Comparison of ENCODE assay signal across 1 cellular context in genomic region chr20:2301164-2301622, GRCh38.
TF ChIP-seq lines count a peak whose summit lies in the region.

No MANE protein-coding gene starts in this region.

TF ChIP-seq in HepG2, 621 proteins besides CTCF, POLR2A, EP300 and RAD21 (continued from another document):
- TF ChIP-seq HDAC1 (CRISPR knock-in tag; IDR thresholded peaks at IDR 0.05) (0 out of 2 replicates have a peak, but pooled peaks have one; percentile 19), ZNF629 (CRISPR knock-in tag; conservative IDR thresholded peaks at IDR 0.05) (peak; percentile 93), ZNF362 (CRISPR knock-in tag; IDR thresholded peaks at IDR 0.05; ENCODE audit: borderline replicate concordance) (peak; percentile 68; the same call in 1 of the 2 replicates), GATAD2A (CRISPR knock-in tag; IDR thresholded peaks at IDR 0.05) (0 out of 2 replicates have a peak, but pooled peaks have one; percentile 17), GABPA (IDR thresholded peaks at IDR 0.05; ENCODE audit: low read depth, low read length) (no peak), GABPA (CRISPR knock-in tag; IDR thresholded peaks at IDR 0.05; ENCODE audit: low read depth) (0 out of 2 replicates have a peak, but pooled peaks have one; percentile 9), ATF7 (IDR thresholded peaks at IDR 0.05) (peak; percentile 75), ATF7 (CRISPR knock-in tag; IDR thresholded peaks at IDR 0.05) (no peak), MIXL1 (CRISPR knock-in tag; IDR thresholded peaks at IDR 0.05) (no peak), ATF2 (CRISPR knock-in tag; IDR thresholded peaks at IDR 0.05) (0 out of 2 replicates have a peak, but pooled peaks have one; percentile 50), PAF1 (CRISPR knock-in tag; IDR thresholded peaks at IDR 0.05) (no peak), ZMYM3 (CRISPR knock-in tag; IDR thresholded peaks at IDR 0.05) (peak; percentile 72), ZNF263 (CRISPR knock-in tag; IDR thresholded peaks at IDR 0.05) (0 out of 2 replicates have a peak, but pooled peaks have one; percentile 16), NRL (CRISPR knock-in tag; IDR thresholded peaks at IDR 0.05; ENCODE audit: borderline replicate concordance) (no peak), HNF4A (CRISPR knock-in tag; IDR thresholded peaks at IDR 0.05) (peak; percentile 34; the same call in 1 of the 2 replicates), MEF2D (CRISPR knock-in tag; IDR thresholded peaks at IDR 0.05) (no peak), ARID3A (IDR thresholded peaks at IDR 0.05; ENCODE audit: low read depth, low read length) (peak; percentile 46; the same call in 1 of the 2 replicates), CEBPB (IDR thresholded peaks at IDR 0.05; ENCODE audit: borderline replicate concordance, low read depth, low read length) (peak; percentile 89), USF2 (IDR thresholded peaks at IDR 0.05; ENCODE audit: low read depth, low read length) (0 out of 2 replicates have a peak, but pooled peaks have one; percentile 10), USF2 (CRISPR knock-in tag; IDR thresholded peaks at IDR 0.05; ENCODE audit: borderline replicate concordance) (no peak), TCF7 (IDR thresholded peaks at IDR 0.05; ENCODE audit: low read depth) (0 out of 2 replicates have a peak, but pooled peaks have one; percentile 12)
